In the genomic region with DNA sequence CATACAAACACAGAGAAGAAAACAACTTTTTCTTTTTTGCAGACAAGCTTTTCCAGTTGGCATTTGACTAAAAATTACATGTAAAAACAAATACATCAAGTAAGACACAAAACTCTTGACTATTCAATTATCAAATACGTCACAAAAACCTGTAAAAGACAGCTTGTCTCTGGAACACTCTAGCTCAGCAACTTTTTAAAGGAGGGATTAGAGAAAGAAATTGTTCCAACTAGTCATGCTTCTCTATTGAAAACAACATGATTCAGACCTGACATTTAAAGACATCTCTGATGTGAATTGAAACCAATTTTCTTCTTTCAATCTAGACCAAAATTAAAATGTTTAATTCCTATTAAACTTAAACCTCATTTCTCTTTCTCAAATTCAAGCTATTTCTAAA, we compare ENCODE assay signal across 17 cellular contexts. TPM values are rescaled to one million over a fixed set of nuclear protein-coding genes. Genes with fewer than 3 reads are reported as not detected.
A peak's percentile ranks its signal among the peaks of the same experiment; 100 is the strongest.
DNase-seq lines count a peak whose midpoint lies in the region; ATAC-seq lines count a peak whose summit lies in the region.
"Had no signal": no experiment of that assay in that cellular context is flagged by ENCODE, and none has a peak within 500 bp of the region (broad histone marks: within the 10 kb centered on the region; RNA-seq: fewer than 3 reads in every experiment).

No MANE protein-coding gene starts in this region.

- H3K9me2 ChIP-seq in GM23248 (ENCODE audit: insufficient read depth), result no peaks in the 10 kb centered on the region
- no peaks in the 10 kb centered on the region for H3K9me2 ChIP-seq in Karpas-422 (replicated peaks; ENCODE audit: insufficient read depth, low read length)

- H4K20me1 ChIP-seq in GM23248 (ENCODE audit: insufficient read depth) (no peaks in the 10 kb centered on the region), Karpas-422 (ENCODE audit: insufficient read depth, low read depth, low read length) (peaks cover 59% of the 10 kb centered on the region)

- no peaks in the 10 kb centered on the region for H3F3A ChIP-seq in GM23248 (ENCODE audit: insufficient read depth)

- 32 to 56% methylated on average over 1 of the region's 1 CpG for WGBS in GM23248 (ENCODE audit: low coverage in 1 of 2, low lambda C conversion rate in 2 of 2, missing lambda C conversion rate in 2 of 2), 2 experiments

- H3K9me3 Mint-ChIP-seq in CD4-positive, CD25-positive, alpha-beta regulatory T cell, result no peaks in the 10 kb centered on the region
- H3K9me3 Mint-ChIP-seq: H9 had no signal

- H3K4me1 ChIP-seq in CD4-positive, CD25-positive, alpha-beta regulatory T cell (ENCODE audit: control insufficient read depth, insufficient read depth, low read length, poor library complexity, severe bottlenecking), result peaks cover 12% of the 10 kb centered on the region
- H3K4me1 ChIP-seq in GM23248 (ENCODE audit: insufficient read depth), result peaks cover 8% of the 10 kb centered on the region; the same call in 1 of the 2 replicates
- peaks cover 41% of the 10 kb centered on the region for H3K4me1 ChIP-seq in Karpas-422 (ENCODE audit: low read length)
- H3K4me1 ChIP-seq: Peyer's patch had no signal

- no peaks in the 10 kb centered on the region for H3K9me3 ChIP-seq in CD4-positive, CD25-positive, alpha-beta regulatory T cell (ENCODE audit: control insufficient read depth in 2 of 2, low read length in 2 of 2)
- H3K9me3 ChIP-seq in GM23248 (ENCODE audit: low read depth) (no peaks in the 10 kb centered on the region), Karpas-422 (ENCODE audit: low read length) (no peaks in the 10 kb centered on the region)
- H3K9me3 ChIP-seq: Peyer's patch had no signal

- peaks cover 18 to 32% (median 29%) of the 10 kb centered on the region in 4 donors for H3K4me1 Mint-ChIP-seq in CD4-positive, CD25-positive, alpha-beta regulatory T cell
- H3K4me1 Mint-ChIP-seq: H9 had no signal

- H3K4me3 Mint-ChIP-seq in CD4-positive, CD25-positive, alpha-beta regulatory T cell, result no peak overlapping the region
- H3K4me3 Mint-ChIP-seq: H9 had no signal

- DNase-seq in CD4-positive, CD25-positive, alpha-beta regulatory T cell, result peak in 1 of 3 donors; percentile 37
- DNase-seq in GM23248, result peak; percentile 18
- DNase-seq in pons (ENCODE audit: low spot score), result peak; percentile 4
- no peak for DNase-seq in Karpas-422
- DNase-seq in NCI-H2196 (lab: John Stamatoyannopoulos, UW; ENCODE audit: unreplicated experiment), result no peak
- DNase-seq: DMS 273 treated with DMSO at 0.1 percent for 48 hours, EL, H9, KG1, NCI-H1105, NCI-H187 treated with DMSO at 0.1 percent for 48 hours, NCI-H2171, Peyer's patch, SHP77 treated with DMSO at 0.1 percent for 48 hours had no signal

- H2AFZ ChIP-seq in GM23248 (no peak overlapping the region), Karpas-422 (ENCODE audit: low read length) (no peak overlapping the region)

- H3K27ac Mint-ChIP-seq in CD4-positive, CD25-positive, alpha-beta regulatory T cell, result peak overlapping the region in 2 of 3 donors; percentile 67 to 90
- H3K27ac Mint-ChIP-seq: H9 had no signal

- H3K4me3 ChIP-seq in CD4-positive, CD25-positive, alpha-beta regulatory T cell (ENCODE audit: low read depth, low read length), result no peak overlapping the region
- H3K4me3 ChIP-seq in GM23248 (no peak overlapping the region), Karpas-422 (ENCODE audit: low read length) (no peak overlapping the region)
- H3K4me3 ChIP-seq: BLaER1, Peyer's patch had no signal

- no peaks in the 10 kb centered on the region for H3K27me3 ChIP-seq in CD4-positive, CD25-positive, alpha-beta regulatory T cell (ENCODE audit: control insufficient read depth, insufficient read depth, low read length)
- no peaks in the 10 kb centered on the region for H3K27me3 ChIP-seq in GM23248 (replicated peaks; ENCODE audit: insufficient read depth)
- no peaks in the 10 kb centered on the region for H3K27me3 ChIP-seq in Karpas-422 (ENCODE audit: low read length)
- H3K27me3 ChIP-seq: BLaER1, Peyer's patch had no signal

- no peaks in the 10 kb centered on the region for H3K27me3 Mint-ChIP-seq in CD4-positive, CD25-positive, alpha-beta regulatory T cell

- in situ Hi-C loops in GM23248 (cut with MboI), result no loop called here

- no peak for ATAC-seq in CD4-positive, CD25-positive, alpha-beta regulatory T cell (ENCODE audit: low read depth in 2 of 2)
- ATAC-seq in esophagus mucosa (peak; percentile 77), GM18520 (IDR thresholded peaks at IDR 0.05; ENCODE audit: unreplicated experiment) (no peak)

- H3K79me2 ChIP-seq in GM23248 (ENCODE audit: insufficient read depth), result peaks cover 2% of the 10 kb centered on the region
- H3K79me2 ChIP-seq in Karpas-422 (ENCODE audit: low read length), result peaks cover 40% of the 10 kb centered on the region

- H3K27ac ChIP-seq in CD4-positive, CD25-positive, alpha-beta regulatory T cell (ENCODE audit: insufficient read depth, low read length, poor library complexity, severe bottlenecking), result no peak overlapping the region
- H3K27ac ChIP-seq in GM23248 (no peak overlapping the region), Karpas-422 (ENCODE audit: low read length) (no peak overlapping the region)
- H3K27ac ChIP-seq: BLaER1, Peyer's patch had no signal

- no peaks in the 10 kb centered on the region for H3K36me3 ChIP-seq in CD4-positive, CD25-positive, alpha-beta regulatory T cell (ENCODE audit: control insufficient read depth, insufficient read depth, low read length)
- H3K36me3 ChIP-seq in GM23248 (ENCODE audit: low read depth), result no peaks in the 10 kb centered on the region
- peaks cover under 1% of the 10 kb centered on the region; the same call in 1 of the 2 replicates for H3K36me3 ChIP-seq in Karpas-422 (ENCODE audit: insufficient read depth, low read length)
- H3K36me3 ChIP-seq: BLaER1, Peyer's patch had no signal

- no peak overlapping the region for H3K4me2 ChIP-seq in GM23248 (ENCODE audit: unreplicated experiment)
- H3K4me2 ChIP-seq in Karpas-422 (ENCODE audit: low read depth, low read length, poor library complexity, severe bottlenecking), result no peak overlapping the region
- H3K4me2 ChIP-seq: BLaER1 had no signal

- no peaks in the 10 kb centered on the region for H3K36me3 Mint-ChIP-seq in CD4-positive, CD25-positive, alpha-beta regulatory T cell

- no peak overlapping the region for H3K9ac ChIP-seq in GM23248
- H3K9ac ChIP-seq in Karpas-422 (ENCODE audit: low read length), result no peak overlapping the region
- H3K9ac ChIP-seq: BLaER1 had no signal

RNA-seq across cellular contexts. Expression of a gene that starts 30.3 kb away (rescaled TPM):
- 36.6 TPM for total RNA-seq in CD4-positive, CD25-positive, alpha-beta regulatory T cell
- polyA plus RNA-seq in CD4-positive, CD25-positive, alpha-beta regulatory T cell, result 10 to 100 TPM; 17.7 to 32.7 (median 25.1) TPM
- 32.1 and 39.1 TPM in 2 replicates for total RNA-seq in GM23248 (2014; rRNA removed; shearing (Covaris generic))
- 39.1 and 44.8 TPM in 2 replicates for polyA plus RNA-seq in GM23248 (2016; fragmentation: Nextera tagmentation; extraction: Ambion mirVana)
- total RNA-seq in esophagus mucosa, result 6.9 TPM
- 67.1 and 88.8 TPM in 2 replicates for total RNA-seq in Karpas-422 (2014; rRNA removed; shearing (Covaris generic); ENCODE audit: low replicate concordance)

Comparison
In these comparisons a context has a peak if more than half of its experiments do, and no peak if none do; other contexts are left out.
1. DNase-seq: peak in GM23248 (single experiment) and pons (single experiment); none in Karpas-422 (single experiment) and NCI-H2196 (single experiment).